In the genomic region with DNA sequence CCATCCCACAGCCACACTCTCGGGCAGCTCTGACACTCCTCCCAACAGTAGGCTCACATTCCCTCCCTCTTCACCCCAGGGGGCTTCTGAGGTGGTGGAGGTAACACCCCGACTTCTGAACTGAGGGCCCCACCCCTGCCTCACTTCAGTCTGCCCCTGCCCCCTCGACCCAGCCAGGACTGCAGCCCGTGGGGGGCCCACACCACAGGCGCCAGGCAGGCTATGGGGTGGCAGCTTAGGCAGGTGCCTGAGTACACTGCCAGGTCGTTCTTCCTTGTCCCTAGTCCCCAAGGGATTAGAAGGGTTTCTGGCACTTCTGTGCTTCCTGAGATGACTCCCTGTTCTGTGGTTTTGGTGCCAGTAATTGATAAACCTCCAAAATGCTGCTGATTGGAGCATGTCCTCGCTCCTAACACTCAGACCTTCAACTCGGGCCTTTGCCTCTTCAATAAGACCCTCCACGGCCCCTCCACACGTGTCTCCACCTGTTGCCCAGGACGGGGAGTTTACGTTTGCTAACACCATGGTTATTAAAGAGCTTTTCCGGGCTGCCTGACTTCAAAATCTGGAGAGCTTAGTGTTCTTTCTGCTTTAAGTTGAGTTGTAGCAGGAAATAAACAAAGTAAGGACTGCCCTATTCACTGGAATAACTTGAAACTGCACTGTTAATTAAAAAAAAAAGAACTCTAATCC, we compare ENCODE assay signal across 25 cellular contexts. TPM values are rescaled to one million over a fixed set of nuclear protein-coding genes. Genes with fewer than 3 reads are reported as not detected.
DNase-seq lines count a peak whose midpoint lies in the region; ATAC-seq, FAIRE-seq and TF ChIP-seq lines count a peak whose summit lies in the region.
"Had no signal": no experiment of that assay in that cellular context is flagged by ENCODE, and none has a peak within 500 bp of the region (broad histone marks: within the 10 kb centered on the region; RNA-seq: fewer than 3 reads in every experiment).

No MANE protein-coding gene starts in this region.

- in situ Hi-C loops in HepG2 (cut with HindIII; ENCODE audit: extremely low pct_ligation_motif_present, low pct_unique_long_range_greater_than_20kb) (no loop called here), ACHN (cut with HindIII; ENCODE audit: low pct_ligation_motif_present, low pct_unique_long_range_greater_than_20kb, low sequenced_read_pairs) (no loop called here)

- DNase-seq in NCI-H82 (lab: John Stamatoyannopoulos, UW): peak; percentile 40
- no peak for DNase-seq in NCI-H82 treated with DMSO at 0.1 percent for 48 hours (lab: John Stamatoyannopoulos, UW; ENCODE audit: unreplicated experiment)
- peak; percentile 51 to 58 for DNase-seq in SJCRH30
- no peak for DNase-seq in HepG2 (ENCODE audit: low spot score)
- DNase-seq in aorta: no peak
- no peak for DNase-seq in kidney tubule cell (ENCODE audit: low spot score)
- DNase-seq in type B pancreatic cell (ENCODE audit: extremely low spot score, unreplicated experiment): no peak
- DNase-seq in ACHN: no peak
- DNase-seq: activated CD4-positive, alpha-beta T cell treated with anti-CD3 and anti-CD28 coated beads, Interleukin-2, amount 50 U/mL, for 4 hours; activated CD8-positive, alpha-beta memory T cell treated with anti-CD3 and anti-CD28 coated beads, Interleukin-2, amount 50 U/mL, for 4 hours; HFFc6; mesenchymal stem cell; NCI-H1930; NCI-H524 treated with DMSO at 0.1 percent for 48 hours; occipital lobe; stimulated activated CD4-positive, alpha-beta T cell treated with anti-CD3 and anti-CD28 coated beads, Interleukin-4, amount 100 ng/mL, for 24 hours; stomach; transverse colon had no signal

- H3K4me1 Mint-ChIP-seq in type B pancreatic cell (ENCODE audit: unreplicated experiment): no peaks in the 10 kb centered on the region
- H3K4me1 Mint-ChIP-seq: activated T-helper 17 cell treated with anti-CD3 and anti-CD28 coated beads, Interleukin-2, amount 50 U/mL, for 72 hours; WTC11 had no signal

- peak overlapping the region; percentile 31; the same call in 1 of the 2 replicates for H3K27ac ChIP-seq in SJCRH30
- no peak overlapping the region for H3K27ac ChIP-seq in HepG2 (ENCODE audit: extremely low read length, insufficient read depth, low read length)
- no peak overlapping the region for H3K27ac ChIP-seq in aorta (ENCODE audit: low read depth in 1 of 2, low read length in 2 of 2)
- H3K27ac ChIP-seq: C4-2B, transverse colon had no signal

- peaks cover 23% of the 10 kb centered on the region for H3K27me3 Mint-ChIP-seq in type B pancreatic cell

- H3K27me3 ChIP-seq in SJCRH30: no peaks in the 10 kb centered on the region
- H3K27me3 ChIP-seq in HepG2 (ENCODE audit: control insufficient read depth in 1 of 2, insufficient read depth in 2 of 2, low read length in 2 of 2): peaks cover 10 to 57% of the 10 kb centered on the region in 2 experiments
- H3K27me3 ChIP-seq in aorta (ENCODE audit: control insufficient read depth in 1 of 2, insufficient read depth in 2 of 2, low read length in 1 of 2): no peaks in the 10 kb centered on the region
- H3K27me3 ChIP-seq: stomach, transverse colon had no signal

- H3K4me3 ChIP-seq in SJCRH30 (no peak overlapping the region), HepG2 (replicated peaks in 1 of 3; ENCODE audit: insufficient read depth in 1 of 3, low read depth in 2 of 3, low read length in 3 of 3) (no peak overlapping the region), aorta (ENCODE audit: low read length in 2 of 2) (no peak overlapping the region)
- H3K4me3 ChIP-seq: stomach, transverse colon had no signal

- intact Hi-C loops in HepG2 (cut with micrococcal nuclease; ENCODE audit: unreplicated experiment): no loop called here
- intact Hi-C loops in aorta (cut with DNase I): no loop called here

- H3K4me1 ChIP-seq in SJCRH30 (peaks cover 7% of the 10 kb centered on the region; the same call in 1 of the 2 replicates), HepG2 (ENCODE audit: insufficient read depth, low read length) (peaks cover 7% of the 10 kb centered on the region; the same call in 1 of the 2 replicates), aorta (ENCODE audit: control insufficient read depth in 1 of 2, insufficient read depth in 2 of 2, low read length in 2 of 2) (no peaks in the 10 kb centered on the region)
- H3K4me1 ChIP-seq: transverse colon had no signal

- H3K4me3 Mint-ChIP-seq in type B pancreatic cell: no peak overlapping the region
- H3K4me3 Mint-ChIP-seq: activated naive CD8-positive, alpha-beta T cell; activated T-helper 17 cell treated with anti-CD3 and anti-CD28 coated beads, Interleukin-2, amount 50 U/mL, for 72 hours; HFFc6; WTC11 had no signal

- no peak for FAIRE-seq in HepG2 (lab: Jason Lieb, UNC)
- FAIRE-seq: frontal cortex, G401.6, keratinocyte had no signal

- 6% methylated on average over 13 of the region's 13 CpGs for WGBS in HepG2 (ENCODE audit: low lambda C conversion rate)
- 36 to 38% methylated on average over 13 of the region's 13 CpGs for WGBS in aorta, 2 donors

- TF ChIP-seq CTCF in HepG2 (CRISPR knock-in tag; IDR thresholded peaks at IDR 0.05): no peak
- TF ChIP-seq CTCF in type B pancreatic cell (conservative IDR thresholded peaks at IDR 0.05): no peak

- H3K9me3 Mint-ChIP-seq in type B pancreatic cell: no peaks in the 10 kb centered on the region
- H3K9me3 Mint-ChIP-seq: activated T-helper 17 cell treated with anti-CD3 and anti-CD28 coated beads, Interleukin-2, amount 50 U/mL, for 72 hours; HFFc6; WTC11 had no signal

- POLR2A ChIA-PET in HepG2 (lab: Yijun Ruan, JAX): interaction anchor here (1.0 to 2.1 kb wide), 2 partner anchors 15 to 94 kb away, joined by 3 to 4 read pairs; a partner anchor contains a TSS

- no peaks in the 10 kb centered on the region for H3K79me2 ChIP-seq in HepG2 (ENCODE audit: insufficient read depth, low read length)

- H3K9me3 ChIP-seq in SJCRH30 (replicated peaks) (no peaks in the 10 kb centered on the region), HepG2 (ENCODE audit: low read length) (no peaks in the 10 kb centered on the region), aorta (ENCODE audit: control insufficient read depth, low read length) (no peaks in the 10 kb centered on the region)
- H3K9me3 ChIP-seq: stomach, transverse colon had no signal

- no peak for TF ChIP-seq POLR2A in HepG2 (IDR thresholded peaks at IDR 0.05; ENCODE audit: insufficient read depth in 1 of 2, low read depth in 2 of 2, low read length in 2 of 2)

- H3K36me3 ChIP-seq in SJCRH30 (no peaks in the 10 kb centered on the region), HepG2 (replicated peaks in 1 of 2; ENCODE audit: control insufficient read depth in 1 of 2, insufficient read depth in 2 of 2, low read length in 2 of 2) (no peaks in the 10 kb centered on the region), aorta (ENCODE audit: control insufficient read depth in 1 of 2, insufficient read depth in 2 of 2, low read length in 1 of 2) (no peaks in the 10 kb centered on the region)
- H3K36me3 ChIP-seq: stomach, transverse colon had no signal

- BruUV-seq in HepG2 (replicated peaks; lab: Mats Ljungman, UMichigan): no TSS peak

- CTCF ChIA-PET in HepG2 (lab: Yijun Ruan, JAX; ENCODE audit: low intra/inter-chr PET ratio, low total read pairs): no interaction called here

- H3K4me2 ChIP-seq in HepG2 (ENCODE audit: low read depth, low read length): peak overlapping the region; percentile 3; the same call in 1 of the 2 replicates

- H4K20me1 ChIP-seq in HepG2 (ENCODE audit: insufficient read depth, low read length): no peaks in the 10 kb centered on the region

- H3K9ac ChIP-seq in HepG2 (ENCODE audit: insufficient read depth, low read depth, low read length): no peak overlapping the region

- no peak for TF ChIP-seq RAD21 in HepG2 (CRISPR knock-in tag; IDR thresholded peaks at IDR 0.05)

- no peak overlapping the region for H2AFZ ChIP-seq in HepG2 (ENCODE audit: low read length)

- H3K27ac Mint-ChIP-seq in type B pancreatic cell: no peak overlapping the region
- H3K27ac Mint-ChIP-seq: activated naive CD8-positive, alpha-beta T cell; activated T-helper 17 cell treated with anti-CD3 and anti-CD28 coated beads, Interleukin-2, amount 50 U/mL, for 72 hours; HFFc6; WTC11 had no signal

- TF ChIP-seq EP300 in HepG2 (IDR thresholded peaks at IDR 0.05; ENCODE audit: low read depth in 2 of 2, low read length in 2 of 2) (no peak), HepG2 (CRISPR knock-in tag; IDR thresholded peaks at IDR 0.05; ENCODE audit: borderline replicate concordance) (no peak)

- no peaks in the 10 kb centered on the region for H3K36me3 Mint-ChIP-seq in type B pancreatic cell
- H3K36me3 Mint-ChIP-seq: activated naive CD8-positive, alpha-beta T cell; WTC11 had no signal

- ATAC-seq in HepG2 (peak; percentile 30), aorta (ENCODE audit: low FRiP score) (peak; percentile 38)
- ATAC-seq: activated T-helper 17 cell treated with anti-CD3 and anti-CD28 coated beads, Interleukin-2, amount 50 U/mL, for 72 hours had no signal

RNA-seq across cellular contexts. Expression of a gene that starts 23.8 kb away (rescaled TPM):
- 29.1 and 29.4 TPM in 2 replicates for total RNA-seq in SJCRH30 (2014; rRNA removed; shearing (Covaris generic))
- total RNA-seq in HepG2 (2016; rRNA removed; fragmentation: Illumina TruSeq; extraction: Trizol) (19.5 and 23.6 TPM in 2 replicates), aorta (10 to 100 TPM; 73.2 to 82.4 TPM), type B pancreatic cell (ENCODE audit: low replicate concordance) (82.1 and 96.4 TPM in 2 replicates)
- 14.7 and 23.0 TPM in 2 replicates for total RNA-seq in HepG2 (2016; cell fraction: cytosol; rRNA removed; fragmentation: Illumina TruSeq; extraction: Trizol; ENCODE audit: low read depth)
- total RNA-seq in HepG2 (2016; cell fraction: insoluble cytoplasmic fraction; rRNA removed; fragmentation: Illumina TruSeq; extraction: Trizol): 19.2 and 20.0 TPM in 2 replicates
- total RNA-seq in HepG2 (2016; cell fraction: membrane; rRNA removed; fragmentation: Illumina TruSeq; extraction: Trizol): 15.0 and 15.8 TPM in 2 replicates
- total RNA-seq in HepG2 (2016; cell fraction: nucleus; rRNA removed; fragmentation: Illumina TruSeq; extraction: Trizol): 26.7 and 30.9 TPM in 2 replicates
- polyA plus RNA-seq in HepG2 (2011; rRNA removed) (29.4 and 30.2 TPM in 2 replicates), aorta (10 to 100 TPM in 1 of 2 donors, 1 to 10 TPM in 1; 8.1 to 12.3 TPM)
- polyA plus RNA-seq in HepG2 (2011; cell fraction: cytosol; rRNA removed): 17.2 and 19.1 TPM in 2 replicates
- polyA plus RNA-seq in HepG2 (2011; cell fraction: nucleus; rRNA removed): 47.0 and 50.9 TPM in 2 replicates
- 21.6 and 23.2 TPM in 2 replicates for polyA plus RNA-seq in HepG2 (2012)
- 0.96 and 1.0 TPM in 2 replicates for polyA plus RNA-seq in HepG2 (2016; cell fraction: cytosol; fragmentation: Illumina TruSeq; extraction: Trizol; ENCODE audit: low read depth)
- 20.6 and 24.1 TPM in 2 replicates for polyA plus RNA-seq in HepG2 (2016; cell fraction: insoluble cytoplasmic fraction; fragmentation: Illumina TruSeq; extraction: Trizol; ENCODE audit: low read depth)
- polyA plus RNA-seq in HepG2 (2016; cell fraction: membrane; fragmentation: Illumina TruSeq; extraction: Trizol; ENCODE audit: low read depth): 4.4 and 4.9 TPM in 2 replicates
- 31.6 and 31.8 TPM in 2 replicates for polyA plus RNA-seq in HepG2 (2016; cell fraction: nucleus; fragmentation: Illumina TruSeq; extraction: Trizol; ENCODE audit: insufficient read depth, low read depth)
- 61.5 and 94.1 TPM in 2 replicates for polyA minus RNA-seq in HepG2 (2011; rRNA and poly(A)+ RNA removed; ENCODE audit: low replicate concordance)
- 27.4 and 36.0 TPM in 2 replicates for polyA minus RNA-seq in HepG2 (2011; cell fraction: cytosol; rRNA and poly(A)+ RNA removed)
- polyA minus RNA-seq in HepG2 (2011; cell fraction: nucleus; rRNA and poly(A)+ RNA removed): 92.4 and 94.1 TPM in 2 replicates

RNA-seq across cellular contexts. Expression of a gene that starts 33.0 kb away (rescaled TPM):
- total RNA-seq in SJCRH30 (2014; rRNA removed; shearing (Covaris generic)): 52.3 and 58.5 TPM in 2 replicates
- total RNA-seq in HepG2 (2016; rRNA removed; fragmentation: Illumina TruSeq; extraction: Trizol) (85.5 and 101 TPM in 2 replicates), aorta (10 to 100 TPM; 29.2 to 46.9 TPM), type B pancreatic cell (ENCODE audit: low replicate concordance) (57.8 and 65.9 TPM in 2 replicates)
- total RNA-seq in HepG2 (2016; cell fraction: cytosol; rRNA removed; fragmentation: Illumina TruSeq; extraction: Trizol; ENCODE audit: low read depth): 9.2 and 10.8 TPM in 2 replicates
- 73.1 and 98.3 TPM in 2 replicates for total RNA-seq in HepG2 (2016; cell fraction: insoluble cytoplasmic fraction; rRNA removed; fragmentation: Illumina TruSeq; extraction: Trizol)
- total RNA-seq in HepG2 (2016; cell fraction: membrane; rRNA removed; fragmentation: Illumina TruSeq; extraction: Trizol): 17.2 and 23.2 TPM in 2 replicates
- total RNA-seq in HepG2 (2016; cell fraction: nucleus; rRNA removed; fragmentation: Illumina TruSeq; extraction: Trizol): 61.0 and 70.2 TPM in 2 replicates
- polyA plus RNA-seq in HepG2 (2011; rRNA removed) (20.1 and 24.1 TPM in 2 replicates), aorta (10 to 100 TPM; 21.6 to 24.7 TPM)
- polyA plus RNA-seq in HepG2 (2011; cell fraction: cytosol; rRNA removed): 9.2 and 11.6 TPM in 2 replicates
- 31.1 and 31.6 TPM in 2 replicates for polyA plus RNA-seq in HepG2 (2011; cell fraction: nucleus; rRNA removed)
- polyA plus RNA-seq in HepG2 (2012): 37.7 and 40.3 TPM in 2 replicates
- 3.6 and 4.3 TPM in 2 replicates for polyA plus RNA-seq in HepG2 (2016; cell fraction: cytosol; fragmentation: Illumina TruSeq; extraction: Trizol; ENCODE audit: low read depth)
- polyA plus RNA-seq in HepG2 (2016; cell fraction: insoluble cytoplasmic fraction; fragmentation: Illumina TruSeq; extraction: Trizol; ENCODE audit: low read depth): 116 and 119 TPM in 2 replicates
- polyA plus RNA-seq in HepG2 (2016; cell fraction: membrane; fragmentation: Illumina TruSeq; extraction: Trizol; ENCODE audit: low read depth): 8.8 and 12.3 TPM in 2 replicates
- 109 and 116 TPM in 2 replicates for polyA plus RNA-seq in HepG2 (2016; cell fraction: nucleus; fragmentation: Illumina TruSeq; extraction: Trizol; ENCODE audit: insufficient read depth, low read depth)
- 35.4 and 59.3 TPM in 2 replicates for polyA minus RNA-seq in HepG2 (2011; rRNA and poly(A)+ RNA removed; ENCODE audit: low replicate concordance)
- 14.2 and 15.8 TPM in 2 replicates for polyA minus RNA-seq in HepG2 (2011; cell fraction: cytosol; rRNA and poly(A)+ RNA removed)
- polyA minus RNA-seq in HepG2 (2011; cell fraction: nucleus; rRNA and poly(A)+ RNA removed): 62.8 and 65.3 TPM in 2 replicates

Comparison
In these comparisons a context has a peak if more than half of its experiments do, and no peak if none do; other contexts are left out.
1. DNase-seq: peak in NCI-H82 (single experiment) and SJCRH30 (2 of 2); none in NCI-H82 treated with DMSO at 0.1 percent for 48 hours (single experiment), HepG2 (single experiment), aorta (0 of 2), kidney tubule cell (single experiment), type B pancreatic cell (single experiment) and ACHN (single experiment).